Comparison of ENCODE assay signal across 26 cellular contexts in genomic region chr6:38326837-38327236, GRCh38.
"Had no signal": no experiment of that assay in that cellular context is flagged by ENCODE, and none has a peak within 500 bp of the region (broad histone marks: within the 10 kb centered on the region; RNA-seq: fewer than 3 reads in every experiment).

No MANE protein-coding gene starts in this region.

- H3K27me3 ChIP-seq: ascending aorta, body of pancreas had no signal

- H3K4me1 ChIP-seq: ascending aorta, body of pancreas had no signal

- H3K9me3 ChIP-seq: ascending aorta, body of pancreas had no signal

- DNase-seq: activated CD4-positive, alpha-beta T cell treated with anti-CD3 and anti-CD28 coated beads for 48 hours; activated CD4-positive, alpha-beta T cell treated with anti-CD3 and anti-CD28 coated beads, Interleukin-2, amount 50 U/mL, for 4 hours; activated CD4-positive, CD25-positive, alpha-beta regulatory T cell treated with anti-CD3 and anti-CD28 coated beads, Interleukin-2, amount 50 U/mL, for 72 hours; activated CD8-positive, alpha-beta memory T cell treated with anti-CD3 and anti-CD28 coated beads, Interleukin-2, amount 50 U/mL, for 48 hours; activated CD8-positive, alpha-beta T cell treated with anti-CD3 and anti-CD28 coated beads, Interleukin-2, amount 10 ng/mL, durations not matched to agents 7 days and 5 days; activated effector memory CD4-positive, alpha-beta T cell treated with anti-CD3 and anti-CD28 coated beads, Interleukin-2, amount 50 U/mL, for 16 hours; activated naive CD4-positive, alpha-beta T cell treated with Interleukin-2 at 50 U/mL for 16 hours; activated naive CD8-positive, alpha-beta T cell treated with anti-CD3 and anti-CD28 coated beads, Interleukin-2, amount 50 U/mL, for 24 hours; activated T-cell treated with anti-CD3 and anti-CD28 coated beads, Interleukin-2, amount 50 U/mL, for 4 hours; amniotic stem cell; body of pancreas; central memory CD4-positive, alpha-beta T cell; Karpas-422; NCI-H1105 treated with DMSO at 0.1 percent for 48 hours; NCI-H1930; NCI-H2107; NCI-H526 treated with DMSO at 0.1 percent for 48 hours; PC-3; SHP77 treated with DMSO at 0.1 percent for 48 hours; T-helper 17 cell; T-helper 9 cell had no signal

- ATAC-seq: activated CD8-positive, alpha-beta T cell treated with anti-CD3 and anti-CD28 coated beads, Interleukin-2, amount 10 ng/mL, durations not matched to agents 7 days and 5 days; activated naive CD4-positive, alpha-beta T cell treated with anti-CD3 and anti-CD28 coated beads, Interleukin-2, amount 50 U/mL, for 72 hours; activated naive CD8-positive, alpha-beta T cell treated with anti-CD3 and anti-CD28 coated beads, Interleukin-2, amount 50 U/mL, for 24 hours; activated T-cell treated with anti-CD3 and anti-CD28 coated beads, Interleukin-2, amount 50 U/mL, for 4 hours; body of pancreas; K562; T-helper 17 cell; WTC11 had no signal

- H3K36me3 ChIP-seq: ascending aorta had no signal

- H3K4me3 ChIP-seq: ascending aorta, body of pancreas, K562 had no signal

- FAIRE-seq: bronchial epithelial cell, K562 had no signal

- H3K27ac ChIP-seq: ascending aorta, body of pancreas had no signal
